12 cellular contexts compared by ENCODE assay signal in the genomic region with DNA sequence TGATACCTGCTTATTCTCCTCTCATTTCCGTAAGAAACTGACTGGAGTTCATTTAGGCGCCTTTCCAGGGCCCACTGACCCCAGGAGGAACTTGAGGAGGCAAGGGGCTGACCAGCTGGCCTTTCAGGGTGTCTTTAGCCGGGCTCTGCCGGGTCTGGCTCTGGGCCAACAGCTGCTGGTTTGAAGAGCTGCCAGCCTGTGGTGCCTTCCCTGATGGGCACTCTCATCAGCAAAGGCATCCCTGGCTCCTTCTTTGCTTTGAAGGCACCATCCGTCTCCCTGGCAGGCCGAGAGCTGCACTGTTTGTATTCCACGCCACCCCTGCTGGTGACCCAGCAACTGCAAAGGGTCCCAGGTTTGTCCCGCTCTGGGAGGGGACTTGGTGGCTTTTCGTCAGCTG. TPM values are rescaled to one million over a fixed set of nuclear protein-coding genes. Genes with fewer than 3 reads are reported as not detected.
A peak's percentile ranks its signal among the peaks of the same experiment; 100 is the strongest.
DNase-seq lines count a peak whose midpoint lies in the region; ATAC-seq and TF ChIP-seq lines count a peak whose summit lies in the region.
"Had no signal": no experiment of that assay in that cellular context is flagged by ENCODE, and none has a peak within 500 bp of the region (broad histone marks: within the 10 kb centered on the region; RNA-seq: fewer than 3 reads in every experiment).

No MANE protein-coding gene starts in this region.

- no peak overlapping the region for H3K4me2 ChIP-seq in mesendoderm (ENCODE audit: low read length)

- no peaks in the 10 kb centered on the region for H3K79me2 ChIP-seq in mesendoderm (ENCODE audit: control insufficient read depth, insufficient read depth, low read length)

- no peak overlapping the region for H3K9ac ChIP-seq in mesendoderm (ENCODE audit: low read length)

- H3K9me3 ChIP-seq in stomach, result no peaks in the 10 kb centered on the region

- no peak overlapping the region for H2BK120ac ChIP-seq in mesendoderm (ENCODE audit: low read depth, low read length)

- H2AK5ac ChIP-seq in mesendoderm (ENCODE audit: low read length), result no peak overlapping the region

- no peak overlapping the region for H2BK15ac ChIP-seq in mesendoderm (replicated peaks; ENCODE audit: low read depth)

- H3K4ac ChIP-seq in mesendoderm (ENCODE audit: low read depth, low read length), result no peak overlapping the region

- H3K27ac ChIP-seq in stomach (no peak overlapping the region), mesendoderm (ENCODE audit: low read depth, low read length) (no peak overlapping the region)

- intact Hi-C loops in head of caudate nucleus (cut with DNase I) (no loop called here), stomach (cut with DNase I; ENCODE audit: low total_unique reads) (no loop called here)

- H2BK5ac ChIP-seq in mesendoderm (ENCODE audit: low read length), result no peak overlapping the region

- H3K36me3 ChIP-seq in stomach (no peaks in the 10 kb centered on the region), mesendoderm (ENCODE audit: control insufficient read depth, insufficient read depth, low read length) (no peaks in the 10 kb centered on the region)

- no peak overlapping the region for H3K18ac ChIP-seq in mesendoderm (ENCODE audit: low read length)

- H3K4me1 ChIP-seq in stomach, result peaks cover 0 to 8% (median 6%) of the 10 kb centered on the region in 4 donors
- H3K4me1 ChIP-seq in mesendoderm (ENCODE audit: control insufficient read depth, low read depth, low read length), result peaks cover 2% of the 10 kb centered on the region

- TF ChIP-seq EP300 in stomach (IDR thresholded peaks at IDR 0.05), result no peak

- peak; percentile 22 to 51 for DNase-seq in NCI-H524 (lab: John Stamatoyannopoulos, UW)
- DNase-seq in NCI-H524 treated with DMSO at 0.1 percent for 48 hours (lab: John Stamatoyannopoulos, UW), result no peak
- peak; percentile 40 for DNase-seq in NCI-H2107 treated with DMSO at 0.1 percent for 48 hours (lab: John Stamatoyannopoulos, UW; ENCODE audit: unreplicated experiment)
- DNase-seq in head of caudate nucleus, result peak in 41 of 42 donors; percentile 15 to 84 (median 62)
- peak; percentile 54 for DNase-seq in stomach
- DNase-seq in activated CD4-positive, alpha-beta T cell treated with anti-CD3 and anti-CD28 coated beads for 4 hours, result no peak
- DNase-seq in mesendoderm, result no peak
- DNase-seq: endodermal cell; Kasumi-1; naive thymus-derived CD4-positive, alpha-beta T cell had no signal

- WGBS in stomach, 5 donors, result 35 to 52% (median 48%) methylated on average over 9 of the region's 9 CpGs
- WGBS in mesendoderm (ENCODE audit: extremely low coverage, insufficient coverage, low lambda C conversion rate), result no CpG with 5 or more reads among the region's 9 CpGs

- ATAC-seq in GM18498 (IDR thresholded peaks at IDR 0.05; ENCODE audit: unreplicated experiment), result no peak
- ATAC-seq: naive thymus-derived CD4-positive, alpha-beta T cell; stimulated activated memory B cell treated with anti-CD40 and anti-IgM and Interleukin-4, amounts not matched to agents 10 μg/mL and 1 μg/mL and 100 μg/mL, for 72 hours had no signal

- H3K27me3 ChIP-seq in stomach, result peaks cover 0 to 47% (median 11%) of the 10 kb centered on the region in 3 donors
- H3K27me3 ChIP-seq in mesendoderm (ENCODE audit: insufficient read depth, low read length, poor library complexity), result no peaks in the 10 kb centered on the region

- TF ChIP-seq POLR2A in stomach (IDR thresholded peaks at IDR 0.05), result no peak

- H3K56ac ChIP-seq in mesendoderm (ENCODE audit: low read length), result no peak overlapping the region

- H4K5ac ChIP-seq in mesendoderm (ENCODE audit: low read length), result no peak overlapping the region

- H4K8ac ChIP-seq in mesendoderm (ENCODE audit: low read depth, low read length), result no peak overlapping the region

- no peak overlapping the region for H3K23ac ChIP-seq in mesendoderm (ENCODE audit: low read length)

- H3K4me3 ChIP-seq in stomach (no peak overlapping the region), mesendoderm (ENCODE audit: low read length) (no peak overlapping the region)

- no peaks in the 10 kb centered on the region for H3K79me1 ChIP-seq in mesendoderm (ENCODE audit: low read length)

- TF ChIP-seq CTCF in stomach (IDR thresholded peaks at IDR 0.05), result no peak

RNA-seq across cellular contexts. Expression of a gene that starts 42.0 kb away (rescaled TPM):
- total RNA-seq in stomach, result 1 to 10 TPM in 1 of 5 donors, under 1 TPM in 2, not detected in 2; 0.45 to 1.0 (median 0.73) TPM
- polyA plus RNA-seq in stomach, result 1 to 10 TPM in 2 of 3 donors, under 1 TPM in 1; 0.08 to 1.7 (median 1.6) TPM
- polyA plus RNA-seq in mesendoderm (2013, experiment 1 of 2), result 1.6 TPM
- 1.5 TPM for polyA plus RNA-seq in mesendoderm (2013, experiment 2 of 2)

Comparison
In these comparisons a context has a peak if more than half of its experiments do, and no peak if none do; other contexts are left out.
1. DNase-seq: peak in NCI-H524 (2 of 2), NCI-H2107 treated with DMSO at 0.1 percent for 48 hours (single experiment), head of caudate nucleus (41 of 42) and stomach (single experiment); none in NCI-H524 treated with DMSO at 0.1 percent for 48 hours (single experiment), activated CD4-positive, alpha-beta T cell treated with anti-CD3 and anti-CD28 coated beads for 4 hours (0 of 2) and mesendoderm (single experiment).